8 cellular contexts compared by ENCODE assay signal in the genomic region with DNA sequence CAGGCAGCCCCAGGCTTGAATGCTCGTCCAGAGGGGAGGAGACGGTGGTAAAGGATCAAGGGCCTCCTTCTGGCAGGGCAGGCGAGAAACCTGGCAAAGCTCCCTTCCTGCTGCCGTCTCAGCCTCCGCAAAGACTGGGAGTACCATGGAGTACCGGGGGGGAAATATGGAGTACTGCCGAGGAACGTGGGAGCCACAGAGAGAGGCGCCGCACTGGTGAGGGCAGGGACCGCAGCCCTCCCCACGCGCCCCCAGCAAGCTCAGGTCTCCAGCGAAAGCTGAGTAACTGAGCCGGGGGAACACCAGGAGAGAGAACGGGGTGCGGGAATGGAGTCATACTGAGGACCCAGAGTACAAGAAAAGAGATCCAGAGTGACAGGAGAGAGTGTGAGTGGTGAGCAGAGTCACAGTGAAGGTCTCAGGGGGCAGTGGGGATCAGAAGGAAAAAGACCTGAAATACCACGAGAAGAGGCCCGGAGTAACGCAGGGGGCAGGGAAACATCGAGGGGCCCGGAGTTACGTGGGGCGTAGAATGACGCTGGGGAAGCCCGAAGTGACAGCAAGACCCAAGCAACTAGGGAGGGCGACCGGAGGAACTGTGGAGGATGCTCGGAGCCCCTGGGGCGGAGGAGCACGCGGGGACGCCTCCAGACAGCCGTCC. TPM values are rescaled to one million over a fixed set of nuclear protein-coding genes. Genes with fewer than 3 reads are reported as not detected.
DNase-seq lines count a peak whose midpoint lies in the region; ATAC-seq and TF ChIP-seq lines count a peak whose summit lies in the region.

No MANE protein-coding gene starts in this region.

- H3K4me3 Mint-ChIP-seq in MCF 10A (ENCODE audit: unreplicated experiment): peak overlapping the region; percentile 90

- peaks cover 17% of the 10 kb centered on the region for H3K4me1 Mint-ChIP-seq in MCF 10A (ENCODE audit: insufficient read depth, unreplicated experiment)

- no peaks in the 10 kb centered on the region for H3K27me3 Mint-ChIP-seq in MCF 10A (ENCODE audit: insufficient read depth, unreplicated experiment)

- TF ChIP-seq CTCF in MCF 10A (IDR thresholded peaks at IDR 0.05; ENCODE audit: unreplicated experiment): no peak

- POLR2A ChIA-PET in MCF 10A (lab: Yijun Ruan, JAX): interaction anchor here (0.6 to 8.4 kb wide), 19 partner anchors 10 to 229 kb away, joined by 3 to 98 read pairs (median 4); a partner anchor contains a TSS

- H3K27ac Mint-ChIP-seq in MCF 10A (ENCODE audit: low read depth, unreplicated experiment): peak overlapping the region; percentile 80

- CTCF ChIA-PET in MCF 10A (lab: Yijun Ruan, JAX): interaction anchor here (0.6 to 4.2 kb wide), 18 partner anchors 8 to 217 kb away, joined by 3 to 39 read pairs (median 4); a partner anchor contains a TSS

- no TSS peak for BruUV-seq in MCF 10A (replicated peaks; lab: Mats Ljungman, UMichigan)

- H3K9me3 Mint-ChIP-seq in MCF 10A (ENCODE audit: unreplicated experiment): no peaks in the 10 kb centered on the region

- ATAC-seq in GM19043 (IDR thresholded peaks at IDR 0.05; ENCODE audit: low read depth, unreplicated experiment): peak; percentile 32
- ATAC-seq in HG03469 (IDR thresholded peaks at IDR 0.05; ENCODE audit: unreplicated experiment): peak; percentile 5
- ATAC-seq in SK-N-SH treated with all-trans-retinoic acid at 6 μM for 48 hours: peak; percentile 39
- ATAC-seq in HG03520 (IDR thresholded peaks at IDR 0.05; ENCODE audit: unreplicated experiment): no peak

- H3K36me3 Mint-ChIP-seq in MCF 10A (ENCODE audit: insufficient read depth, unreplicated experiment): peaks cover 37% of the 10 kb centered on the region

- intact Hi-C loops in MCF 10A (cut with micrococcal nuclease): loop anchor here (2.0 to 5.0 kb wide), 4 partner anchors 19 to 83 kb away; a partner anchor contains a TSS

- peak; percentile 34 to 36 for DNase-seq in AML-193 (lab: John Stamatoyannopoulos, UW)
- peak; percentile 56 for DNase-seq in MCF 10A (ENCODE audit: unreplicated experiment)
- peak; percentile 52 for DNase-seq in iris pigment epithelial cell (ENCODE audit: low read depth)
- DNase-seq in stimulated activated CD4-positive, alpha-beta T cell treated with anti-CD3 and anti-CD28 coated beads, Interleukin-12 subunit alpha, Interleukin-12 subunit beta, amount 100 ng/mL, for 48 hours (ENCODE audit: low read depth in 2 of 3, low spot score in 1 of 3): peak in 2 of 3 donors; percentile 36 to 48

TF ChIP-seq in SK-N-SH treated with all-trans-retinoic acid at 6 μM for 48 hours, 23 proteins besides CTCF, POLR2A, EP300 and RAD21:
- TF ChIP-seq, protein P1, sequence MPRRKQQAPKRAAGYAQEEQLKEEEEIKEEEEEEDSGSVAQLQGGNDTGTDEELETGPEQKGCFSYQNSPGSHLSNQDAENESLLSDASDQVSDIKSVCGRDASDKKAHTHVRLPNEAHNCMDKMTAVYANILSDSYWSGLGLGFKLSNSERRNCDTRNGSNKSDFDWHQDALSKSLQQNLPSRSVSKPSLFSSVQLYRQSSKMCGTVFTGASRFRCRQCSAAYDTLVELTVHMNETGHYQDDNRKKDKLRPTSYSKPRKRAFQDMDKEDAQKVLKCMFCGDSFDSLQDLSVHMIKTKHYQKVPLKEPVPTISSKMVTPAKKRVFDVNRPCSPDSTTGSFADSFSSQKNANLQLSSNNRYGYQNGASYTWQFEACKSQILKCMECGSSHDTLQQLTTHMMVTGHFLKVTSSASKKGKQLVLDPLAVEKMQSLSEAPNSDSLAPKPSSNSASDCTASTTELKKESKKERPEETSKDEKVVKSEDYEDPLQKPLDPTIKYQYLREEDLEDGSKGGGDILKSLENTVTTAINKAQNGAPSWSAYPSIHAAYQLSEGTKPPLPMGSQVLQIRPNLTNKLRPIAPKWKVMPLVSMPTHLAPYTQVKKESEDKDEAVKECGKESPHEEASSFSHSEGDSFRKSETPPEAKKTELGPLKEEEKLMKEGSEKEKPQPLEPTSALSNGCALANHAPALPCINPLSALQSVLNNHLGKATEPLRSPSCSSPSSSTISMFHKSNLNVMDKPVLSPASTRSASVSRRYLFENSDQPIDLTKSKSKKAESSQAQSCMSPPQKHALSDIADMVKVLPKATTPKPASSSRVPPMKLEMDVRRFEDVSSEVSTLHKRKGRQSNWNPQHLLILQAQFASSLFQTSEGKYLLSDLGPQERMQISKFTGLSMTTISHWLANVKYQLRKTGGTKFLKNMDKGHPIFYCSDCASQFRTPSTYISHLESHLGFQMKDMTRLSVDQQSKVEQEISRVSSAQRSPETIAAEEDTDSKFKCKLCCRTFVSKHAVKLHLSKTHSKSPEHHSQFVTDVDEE (CRISPR knock-in tag; IDR thresholded peaks at IDR 0.05): no peak
- TF ChIP-seq, protein P2, sequence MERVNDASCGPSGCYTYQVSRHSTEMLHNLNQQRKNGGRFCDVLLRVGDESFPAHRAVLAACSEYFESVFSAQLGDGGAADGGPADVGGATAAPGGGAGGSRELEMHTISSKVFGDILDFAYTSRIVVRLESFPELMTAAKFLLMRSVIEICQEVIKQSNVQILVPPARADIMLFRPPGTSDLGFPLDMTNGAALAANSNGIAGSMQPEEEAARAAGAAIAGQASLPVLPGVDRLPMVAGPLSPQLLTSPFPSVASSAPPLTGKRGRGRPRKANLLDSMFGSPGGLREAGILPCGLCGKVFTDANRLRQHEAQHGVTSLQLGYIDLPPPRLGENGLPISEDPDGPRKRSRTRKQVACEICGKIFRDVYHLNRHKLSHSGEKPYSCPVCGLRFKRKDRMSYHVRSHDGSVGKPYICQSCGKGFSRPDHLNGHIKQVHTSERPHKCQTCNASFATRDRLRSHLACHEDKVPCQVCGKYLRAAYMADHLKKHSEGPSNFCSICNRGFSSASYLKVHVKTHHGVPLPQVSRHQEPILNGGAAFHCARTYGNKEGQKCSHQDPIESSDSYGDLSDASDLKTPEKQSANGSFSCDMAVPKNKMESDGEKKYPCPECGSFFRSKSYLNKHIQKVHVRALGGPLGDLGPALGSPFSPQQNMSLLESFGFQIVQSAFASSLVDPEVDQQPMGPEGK (CRISPR knock-in tag; IDR thresholded peaks at IDR 0.05; ENCODE audit: borderline replicate concordance): 0 out of 2 replicates have a peak, but pooled peaks have one; percentile 52
- TF ChIP-seq OSR1 (CRISPR knock-in tag; IDR thresholded peaks at IDR 0.05): no peak
TF ChIP-seq in SK-N-SH treated with all-trans-retinoic acid at 6 μM for 48 hours: peak in this region for 1.

RNA-seq across cellular contexts. Expression of a gene that starts 0.7 kb away (rescaled TPM):
- 33.9 and 43.7 TPM in 2 replicates for total RNA-seq in MCF 10A (2022)

RNA-seq across cellular contexts. Expression of a gene that starts 1.2 kb away (rescaled TPM):
- 2.5 and 2.9 TPM in 2 replicates for total RNA-seq in MCF 10A (2022)

RNA-seq across cellular contexts. Expression of a gene that starts 10.0 kb away (rescaled TPM):
- total RNA-seq in MCF 10A (2022): 40.1 and 42.4 TPM in 2 replicates

RNA-seq across cellular contexts. Expression of a gene that starts 10.2 kb away (rescaled TPM):
- 139 and 176 TPM in 2 replicates for total RNA-seq in MCF 10A (2022)

RNA-seq across cellular contexts. Expression of a gene that starts 20.5 kb away (rescaled TPM):
- total RNA-seq in MCF 10A (2022): 26.0 and 28.3 TPM in 2 replicates
